30 cellular contexts compared by ENCODE assay signal in genomic region chr1:209707308-209707707, GRCh38. TPM values are rescaled to one million over a fixed set of nuclear protein-coding genes. Genes with fewer than 3 reads are reported as not detected.
A peak's percentile ranks its signal among the peaks of the same experiment; 100 is the strongest.
DNase-seq lines count a peak whose midpoint lies in the region; ATAC-seq, FAIRE-seq and TF ChIP-seq lines count a peak whose summit lies in the region.
"Had no signal": no experiment of that assay in that cellular context is flagged by ENCODE, and none has a peak within 500 bp of the region (broad histone marks: within the 10 kb centered on the region; RNA-seq: fewer than 3 reads in every experiment).

No MANE protein-coding gene starts in this region.

- no TSS peak for BruUV-seq in IMR-90 (replicated peaks; lab: Mats Ljungman, UMichigan)

- H3K4me1 Mint-ChIP-seq in activated naive CD8-positive, alpha-beta T cell treated with anti-CD3 and anti-CD28 coated beads, Interleukin-2, amount 50 U/mL, for 24 hours: peaks cover 76% of the 10 kb centered on the region
- H3K4me1 Mint-ChIP-seq in activated naive CD8-positive, alpha-beta T cell treated with anti-CD3 and anti-CD28 coated beads for 36 hours: peaks cover 37% of the 10 kb centered on the region

- H3K4me3 ChIP-seq in IMR-90 (ENCODE audit: insufficient read depth, low read depth, low read length) (no peak overlapping the region), keratinocyte (ENCODE audit: control insufficient read depth in 2 of 3, extremely low read depth in 1 of 3, insufficient read depth in 2 of 3, low read depth in 1 of 3, low read length in 3 of 3) (no peak overlapping the region)
- H3K4me3 ChIP-seq: BLaER1, SJSA1, testis had no signal

- H2AFZ ChIP-seq in IMR-90 (replicated peaks; ENCODE audit: low read length, poor library complexity) (no peak overlapping the region), keratinocyte (ENCODE audit: control insufficient read depth, low read length) (no peak overlapping the region)

- no peak overlapping the region for H2BK20ac ChIP-seq in IMR-90 (ENCODE audit: low read depth, low read length)

- H3K27me3 Mint-ChIP-seq in activated naive CD8-positive, alpha-beta T cell treated with anti-CD3 and anti-CD28 coated beads, Interleukin-2, amount 50 U/mL, for 24 hours: no peaks in the 10 kb centered on the region
- H3K27me3 Mint-ChIP-seq in activated naive CD8-positive, alpha-beta T cell treated with anti-CD3 and anti-CD28 coated beads for 36 hours: peaks cover 4% of the 10 kb centered on the region

- no peaks in the 10 kb centered on the region for H3K36me3 Mint-ChIP-seq in activated naive CD8-positive, alpha-beta T cell treated with anti-CD3 and anti-CD28 coated beads, Interleukin-2, amount 50 U/mL, for 24 hours (ENCODE audit: low read depth)
- H3K36me3 Mint-ChIP-seq in activated naive CD8-positive, alpha-beta T cell treated with anti-CD3 and anti-CD28 coated beads for 36 hours: peaks cover 3% of the 10 kb centered on the region

- no peak overlapping the region for H4K5ac ChIP-seq in IMR-90 (ENCODE audit: low read depth, low read length)

- H3K36me3 ChIP-seq in IMR-90 (ENCODE audit: control insufficient read depth, insufficient read depth, low read length): no peaks in the 10 kb centered on the region
- H3K36me3 ChIP-seq in keratinocyte (ENCODE audit: control insufficient read depth in 2 of 2, extremely low read depth in 1 of 2, insufficient read depth in 2 of 2, low read length in 2 of 2): no peaks in the 10 kb centered on the region
- H3K36me3 ChIP-seq: BLaER1, SJSA1 had no signal

- no peak overlapping the region for H3K14ac ChIP-seq in IMR-90 (replicated peaks; ENCODE audit: low read depth, low read length)

- H2AK5ac ChIP-seq in IMR-90 (ENCODE audit: low read depth, low read length): no peak overlapping the region

- no peak overlapping the region for H4K8ac ChIP-seq in IMR-90 (ENCODE audit: low read depth in 2 of 2, low read length in 2 of 2)

- WGBS in IMR-90 (ENCODE audit: extremely low coverage in 2 of 2, insufficient read length in 1 of 2), 2 experiments: no CpG with 5 or more reads among the region's 1 CpG

- no peak overlapping the region for H2BK120ac ChIP-seq in IMR-90 (ENCODE audit: low read depth, low read length)

- H3K27ac Mint-ChIP-seq in activated naive CD8-positive, alpha-beta T cell treated with anti-CD3 and anti-CD28 coated beads, Interleukin-2, amount 50 U/mL, for 24 hours: peak overlapping the region; percentile 13
- H3K27ac Mint-ChIP-seq in activated naive CD8-positive, alpha-beta T cell treated with anti-CD3 and anti-CD28 coated beads for 36 hours: no peak overlapping the region
- H3K27ac Mint-ChIP-seq: activated B cell treated with CpG ODN at 0.5 μM for 24 hours; activated CD8-positive, alpha-beta T cell treated with anti-CD3 and anti-CD28 coated beads, Interleukin-2, amount 10 ng/mL, durations not matched to agents 7 days and 5 days; nephron progenitor cell; T-cell had no signal

- no peaks in the 10 kb centered on the region for H4K20me1 ChIP-seq in IMR-90 (ENCODE audit: insufficient read depth, low read length)
- no peaks in the 10 kb centered on the region for H4K20me1 ChIP-seq in keratinocyte (ENCODE audit: control insufficient read depth, extremely low read depth, insufficient read depth, low read length)
- H4K20me1 ChIP-seq: BLaER1 had no signal

- no peak overlapping the region for H3K23ac ChIP-seq in IMR-90 (ENCODE audit: low read depth, low read length)

- no peak for ATAC-seq in activated naive CD8-positive, alpha-beta T cell treated with anti-CD3 and anti-CD28 coated beads, Interleukin-2, amount 50 U/mL, for 24 hours
- no peak for ATAC-seq in IMR-90 (ENCODE audit: low read depth)
- ATAC-seq in GM18907 (IDR thresholded peaks at IDR 0.05; ENCODE audit: unreplicated experiment): no peak
- no peak for ATAC-seq in GM19395 (IDR thresholded peaks at IDR 0.05; ENCODE audit: unreplicated experiment)
- ATAC-seq: activated CD8-positive, alpha-beta T cell treated with anti-CD3 and anti-CD28 coated beads, Interleukin-2, amount 10 ng/mL, durations not matched to agents 7 days and 5 days; T-cell had no signal

- H3K56ac ChIP-seq in IMR-90 (ENCODE audit: extremely low read depth, insufficient read depth, low read length): no peak overlapping the region

- H3K4me3 Mint-ChIP-seq in activated naive CD8-positive, alpha-beta T cell treated with anti-CD3 and anti-CD28 coated beads, Interleukin-2, amount 50 U/mL, for 24 hours: no peak overlapping the region
- no peak overlapping the region for H3K4me3 Mint-ChIP-seq in activated naive CD8-positive, alpha-beta T cell treated with anti-CD3 and anti-CD28 coated beads for 36 hours
- H3K4me3 Mint-ChIP-seq: activated B cell treated with CpG ODN at 0.5 μM for 24 hours; activated CD8-positive, alpha-beta T cell treated with anti-CD3 and anti-CD28 coated beads, Interleukin-2, amount 10 ng/mL, durations not matched to agents 7 days and 5 days; nephron progenitor cell; T-cell had no signal

- H2BK5ac ChIP-seq in IMR-90 (ENCODE audit: low read depth, low read length, poor library complexity, severe bottlenecking): no peak overlapping the region

- intact Hi-C loops in IMR-90 (cut with micrococcal nuclease): loop anchor here (2.0 kb wide), 1 partner anchor 31 kb away; no protein-coding TSS in a partner anchor

- H4K91ac ChIP-seq in IMR-90 (ENCODE audit: insufficient read depth, low read depth, low read length): no peak overlapping the region

- no peaks in the 10 kb centered on the region for H3K9me3 ChIP-seq in IMR-90 (ENCODE audit: control insufficient read depth, insufficient read depth, low read length)
- no peaks in the 10 kb centered on the region for H3K9me3 ChIP-seq in keratinocyte (ENCODE audit: control insufficient read depth, low read depth, low read length)
- H3K9me3 ChIP-seq: BLaER1, SJSA1, testis had no signal

- no peak overlapping the region for H3K27ac ChIP-seq in IMR-90 (ENCODE audit: insufficient read depth, low read length)
- H3K27ac ChIP-seq in keratinocyte (ENCODE audit: control insufficient read depth, insufficient read depth, low read length): no peak overlapping the region
- H3K27ac ChIP-seq: BLaER1, HL-60, SJSA1, testis had no signal

- no peak for DNase-seq in activated naive CD8-positive, alpha-beta T cell treated with anti-CD3 and anti-CD28 coated beads, Interleukin-2, amount 50 U/mL, for 24 hours
- DNase-seq in activated naive CD8-positive, alpha-beta T cell treated with anti-CD3 and anti-CD28 coated beads for 36 hours: no peak
- peak; percentile 29 for DNase-seq in IMR-90
- peak; percentile 54 for DNase-seq in amniotic epithelial cell (ENCODE audit: low read depth)
- peak; percentile 17 for DNase-seq in keratinocyte (ENCODE audit: low read depth, low spot score)
- DNase-seq in stimulated activated CD4-positive, alpha-beta T cell treated with anti-CD3 and anti-CD28 coated beads, Interleukin-4, amount 100 ng/mL, for 1 hour: no peak
- DNase-seq: activated B cell treated with CpG ODN at 0.5 μM for 24 hours; activated CD8-positive, alpha-beta T cell treated with anti-CD3 and anti-CD28 coated beads, Interleukin-2, amount 10 ng/mL, durations not matched to agents 7 days and 5 days; effector CD8-positive, alpha-beta T cell; erythroblast; glutamatergic neuron; Kasumi-1; mesenchymal stem cell; MV-4-11; NCI-H1694; NCI-H446 treated with DMSO at 0.1 percent for 48 hours; NCI-H82; nephron progenitor cell; stimulated activated naive CD4-positive, alpha-beta T cell; T-cell; testis had no signal

- TF ChIP-seq CTCF in IMR-90 (conservative IDR thresholded peaks at IDR 0.05; ENCODE audit: low read depth, low read length): no peak
- TF ChIP-seq CTCF in keratinocyte (optimal IDR thresholded peaks at IDR 0.05 in 1 of 3, IDR thresholded peaks at IDR 0.05 in 1 of 3, conservative IDR thresholded peaks at IDR 0.05 in 1 of 3; ENCODE audit: extremely low read depth in 1 of 3, insufficient read depth in 2 of 3, low read length in 3 of 3): no peak

- TF ChIP-seq RAD21 in IMR-90 (IDR thresholded peaks at IDR 0.05; ENCODE audit: low read length): no peak

- no peaks in the 10 kb centered on the region for H3K9me3 Mint-ChIP-seq in activated naive CD8-positive, alpha-beta T cell treated with anti-CD3 and anti-CD28 coated beads, Interleukin-2, amount 50 U/mL, for 24 hours
- no peaks in the 10 kb centered on the region for H3K9me3 Mint-ChIP-seq in activated naive CD8-positive, alpha-beta T cell treated with anti-CD3 and anti-CD28 coated beads for 36 hours
- H3K9me3 Mint-ChIP-seq: activated B cell treated with CpG ODN at 0.5 μM for 24 hours, nephron progenitor cell, T-cell had no signal

- CTCF ChIA-PET in IMR-90 (lab: Yijun Ruan, JAX): no interaction called here

- dilution Hi-C loops in IMR-90 (cut with HindIII; ENCODE audit: low sequenced_read_pairs, unreplicated experiment): no loop called here
- dilution Hi-C loops in keratinocyte (cut with MboI; ENCODE audit: extremely low pct_ligation_motif_present, low sequenced_read_pairs): no loop called here

- in situ Hi-C loops in IMR-90 (cut with MboI; ENCODE audit: low sequenced_read_pairs): no loop called here

- H2BK15ac ChIP-seq in IMR-90 (ENCODE audit: low read depth, low read length): no peak overlapping the region

- no peaks in the 10 kb centered on the region for H3K79me2 ChIP-seq in keratinocyte (ENCODE audit: control insufficient read depth, insufficient read depth, low read length)

- H3K27me3 ChIP-seq in IMR-90 (ENCODE audit: control insufficient read depth, insufficient read depth, low read length) (no peaks in the 10 kb centered on the region), keratinocyte (ENCODE audit: control insufficient read depth, extremely low read depth, insufficient read depth, low read length) (no peaks in the 10 kb centered on the region)
- H3K27me3 ChIP-seq: BLaER1, testis had no signal

- H2AK9ac ChIP-seq in IMR-90 (replicated peaks; ENCODE audit: low read depth, low read length, poor library complexity): no peak overlapping the region

- no peak for TF ChIP-seq POLR2A in IMR-90 (IDR thresholded peaks at IDR 0.05; ENCODE audit: low read depth, low read length)

- POLR2A ChIA-PET in IMR-90 (lab: Charles Lee; ENCODE audit: unreplicated experiment): no interaction called here

- H3K4me2 ChIP-seq in IMR-90 (ENCODE audit: low read depth, low read length) (peak overlapping the region; percentile 27; the same call in 1 of the 2 replicates), keratinocyte (ENCODE audit: control insufficient read depth, extremely low read depth, insufficient read depth, low read depth, low read length) (peak overlapping the region; percentile 39)
- H3K4me2 ChIP-seq: BLaER1 had no signal

- FAIRE-seq in keratinocyte (lab: Jason Lieb, UNC): peak; percentile 69
- FAIRE-seq: colon, GM12891 had no signal

- no peaks in the 10 kb centered on the region for H3K79me1 ChIP-seq in IMR-90 (ENCODE audit: low read depth in 1 of 2, low read length in 2 of 2)

- H3K9me1 ChIP-seq in IMR-90 (ENCODE audit: insufficient read depth, low read length) (no peaks in the 10 kb centered on the region), keratinocyte (ENCODE audit: control insufficient read depth, extremely low read depth, insufficient read depth, low read length) (no peaks in the 10 kb centered on the region)

- H3K9ac ChIP-seq in IMR-90 (ENCODE audit: low read depth, low read length): no peak overlapping the region
- no peak overlapping the region for H3K9ac ChIP-seq in keratinocyte (ENCODE audit: control insufficient read depth, extremely low read depth, insufficient read depth, low read length)
- H3K9ac ChIP-seq: BLaER1 had no signal

- no peak overlapping the region for H3K4ac ChIP-seq in IMR-90 (ENCODE audit: low read depth, low read length)

- no peak overlapping the region; the same call in 1 of the 2 replicates for H3K18ac ChIP-seq in IMR-90 (ENCODE audit: low read depth, low read length)

- H3K4me1 ChIP-seq in IMR-90 (ENCODE audit: control insufficient read depth, insufficient read depth, low read length): no peaks in the 10 kb centered on the region
- H3K4me1 ChIP-seq in keratinocyte (ENCODE audit: control insufficient read depth, extremely low read depth, insufficient read depth, low read length): peaks cover 24% of the 10 kb centered on the region
- H3K4me1 ChIP-seq: BLaER1 had no signal

RNA-seq across cellular contexts. Expression of gene HSD11B1, which starts 2.7 kb away (rescaled TPM):
- total RNA-seq in activated naive CD8-positive, alpha-beta T cell treated with anti-CD3 and anti-CD28 coated beads for 36 hours: under 1 TPM in 1 of 2 experiments, not detected in 1; 0.36 TPM
- 0.28 and 0.72 TPM in 2 replicates for total RNA-seq in IMR-90 (2012; rRNA removed)
- polyA plus RNA-seq in IMR-90 (2012; rRNA removed) (0.30 and 0.41 TPM in 2 replicates), keratinocyte (2.7 to 7.4 TPM (median 3.4 TPM) in 3 replicates)
- polyA plus RNA-seq in IMR-90 (2012; cell fraction: cytosol; rRNA removed): 0.34 and 0.35 TPM in 2 replicates
- polyA plus RNA-seq in IMR-90 (2012; cell fraction: nucleus; rRNA removed; ENCODE audit: low replicate concordance): 0.09 and 0.19 TPM in 2 replicates
- polyA plus RNA-seq in keratinocyte (2011; ENCODE audit: low read depth): 1.0 TPM
- polyA plus RNA-seq in keratinocyte (2011; cell fraction: cytosol; rRNA removed): 1.3 and 1.9 TPM in 2 replicates
- polyA plus RNA-seq in keratinocyte (2011; cell fraction: nucleus; rRNA removed): 3.9 and 4.0 TPM in 2 replicates
- 1.4 and 5.4 TPM in 2 replicates for polyA plus RNA-seq in keratinocyte (2012; ENCODE audit: low replicate concordance)
- 0.22 to 1.7 TPM in 2 of 3 replicates, not detected in the other for polyA minus RNA-seq in keratinocyte
- polyA minus RNA-seq in keratinocyte (2011; cell fraction: cytosol; rRNA and poly(A)+ RNA removed): not detected
- polyA minus RNA-seq in keratinocyte (2011; cell fraction: nucleus; rRNA and poly(A)+ RNA removed): 0.84 and 3.9 TPM in 2 replicates
- total RNA-seq: activated B cell treated with CpG ODN at 0.5 μM for 24 hours; activated CD8-positive, alpha-beta T cell treated with anti-CD3 and anti-CD28 coated beads, Interleukin-2, amount 10 ng/mL, durations not matched to agents 7 days and 5 days; skeletal muscle tissue had no signal

RNA-seq across cellular contexts. Expression of gene G0S2, which starts 32.1 kb away (rescaled TPM):
- total RNA-seq in activated naive CD8-positive, alpha-beta T cell treated with anti-CD3 and anti-CD28 coated beads for 36 hours: 10 to 100 TPM; 11.4 to 13.1 TPM
- 0.36 and 1.9 TPM in 2 replicates for total RNA-seq in IMR-90 (2012; rRNA removed)
- 0.36 and 0.53 TPM in 2 replicates for polyA plus RNA-seq in IMR-90 (2012; rRNA removed)
- polyA plus RNA-seq in IMR-90 (2012; cell fraction: cytosol; rRNA removed): 0.82 and 0.94 TPM in 2 replicates
- 0.14 and 0.33 TPM in 2 replicates for polyA plus RNA-seq in IMR-90 (2012; cell fraction: nucleus; rRNA removed; ENCODE audit: low replicate concordance)
- 31.1 to 60.5 TPM (median 46.2 TPM) in 3 replicates for polyA plus RNA-seq in keratinocyte
- polyA plus RNA-seq in keratinocyte (2011; ENCODE audit: low read depth): 2.0 TPM
- 45.2 and 67.2 TPM in 2 replicates for polyA plus RNA-seq in keratinocyte (2011; cell fraction: cytosol; rRNA removed)
- 31.3 and 33.3 TPM in 2 replicates for polyA plus RNA-seq in keratinocyte (2011; cell fraction: nucleus; rRNA removed)
- polyA plus RNA-seq in keratinocyte (2012; ENCODE audit: low replicate concordance): 3.9 and 107 TPM in 2 replicates
- polyA minus RNA-seq in keratinocyte: 10.4 to 24.7 TPM (median 10.7 TPM) in 3 replicates
- 65.2 TPM for polyA minus RNA-seq in keratinocyte (2011; cell fraction: cytosol; rRNA and poly(A)+ RNA removed)
- polyA minus RNA-seq in keratinocyte (2011; cell fraction: nucleus; rRNA and poly(A)+ RNA removed): 10.7 and 14.3 TPM in 2 replicates
- total RNA-seq: activated CD8-positive, alpha-beta T cell treated with anti-CD3 and anti-CD28 coated beads, Interleukin-2, amount 10 ng/mL, durations not matched to agents 7 days and 5 days; SJSA1 had no signal

RNA-seq across cellular contexts. Expression of gene TRAF3IP3, which starts 48.5 kb away (rescaled TPM):
- 100 to 1,000 TPM; 194 to 204 TPM for total RNA-seq in activated naive CD8-positive, alpha-beta T cell treated with anti-CD3 and anti-CD28 coated beads for 36 hours
- 0.18 TPM in 1 of 2 replicates, not detected in the other for total RNA-seq in IMR-90 (2012; rRNA removed)
- polyA plus RNA-seq in IMR-90 (2012; rRNA removed) (0.06 and 0.12 TPM in 2 replicates), keratinocyte (0.08 to 0.16 TPM in 2 of 3 replicates, not detected in the other)
- 0.06 TPM in 1 of 2 replicates, not detected in the other for polyA plus RNA-seq in IMR-90 (2012; cell fraction: cytosol; rRNA removed)
- polyA plus RNA-seq in IMR-90 (2012; cell fraction: nucleus; rRNA removed; ENCODE audit: low replicate concordance): 0.03 TPM in 1 of 2 replicates, not detected in the other
- not detected for polyA plus RNA-seq in keratinocyte (2011; ENCODE audit: low read depth)
- not detected in 2 replicates for polyA plus RNA-seq in keratinocyte (2011; cell fraction: cytosol; rRNA removed)
- polyA plus RNA-seq in keratinocyte (2011; cell fraction: nucleus; rRNA removed): 0.05 and 0.10 TPM in 2 replicates
- polyA plus RNA-seq in keratinocyte (2012; ENCODE audit: low replicate concordance): 3.2 and 4.7 TPM in 2 replicates
- polyA minus RNA-seq in keratinocyte: 0.19 TPM in 1 of 3 replicates, not detected in the others
- not detected for polyA minus RNA-seq in keratinocyte (2011; cell fraction: cytosol; rRNA and poly(A)+ RNA removed)
- 2.0 and 2.9 TPM in 2 replicates for polyA minus RNA-seq in keratinocyte (2011; cell fraction: nucleus; rRNA and poly(A)+ RNA removed)
- total RNA-seq: osteoblast, SJSA1 had no signal

RNA-seq across cellular contexts. Expression of gene LAMB3, which starts 55.1 kb away (rescaled TPM):
- under 1 TPM; 0.88 to 0.89 TPM for total RNA-seq in activated naive CD8-positive, alpha-beta T cell treated with anti-CD3 and anti-CD28 coated beads for 36 hours
- 0.72 and 1.1 TPM in 2 replicates for total RNA-seq in IMR-90 (2012; rRNA removed)
- polyA plus RNA-seq in IMR-90 (2012; rRNA removed): 1.6 and 2.1 TPM in 2 replicates
- 0.83 and 2.0 TPM in 2 replicates for polyA plus RNA-seq in IMR-90 (2012; cell fraction: cytosol; rRNA removed)
- 1.1 and 1.8 TPM in 2 replicates for polyA plus RNA-seq in IMR-90 (2012; cell fraction: nucleus; rRNA removed; ENCODE audit: low replicate concordance)
- 659 to 1,206 TPM (median 953 TPM) in 3 replicates for polyA plus RNA-seq in keratinocyte
- 649 TPM for polyA plus RNA-seq in keratinocyte (2011; ENCODE audit: low read depth)
- polyA plus RNA-seq in keratinocyte (2011; cell fraction: cytosol; rRNA removed): 240 and 422 TPM in 2 replicates
- 2,965 and 3,376 TPM in 2 replicates for polyA plus RNA-seq in keratinocyte (2011; cell fraction: nucleus; rRNA removed)
- polyA plus RNA-seq in keratinocyte (2012; ENCODE audit: low replicate concordance): 638 and 1,913 TPM in 2 replicates
- polyA minus RNA-seq in keratinocyte: 1,171 to 2,790 TPM (median 1,215 TPM) in 3 replicates
- polyA minus RNA-seq in keratinocyte (2011; cell fraction: cytosol; rRNA and poly(A)+ RNA removed): 1,139 TPM
- 3,983 and 4,160 TPM in 2 replicates for polyA minus RNA-seq in keratinocyte (2011; cell fraction: nucleus; rRNA and poly(A)+ RNA removed)

Comparison
In these comparisons a context has a peak if more than half of its experiments do, and no peak if none do; other contexts are left out.
1. DNase-seq: peak in IMR-90 (single experiment), amniotic epithelial cell (single experiment) and keratinocyte (single experiment); none in activated naive CD8-positive, alpha-beta T cell treated with anti-CD3 and anti-CD28 coated beads, Interleukin-2, amount 50 U/mL, for 24 hours (single experiment), activated naive CD8-positive, alpha-beta T cell treated with anti-CD3 and anti-CD28 coated beads for 36 hours (single experiment) and stimulated activated CD4-positive, alpha-beta T cell treated with anti-CD3 and anti-CD28 coated beads, Interleukin-4, amount 100 ng/mL, for 1 hour (single experiment).
2. RNA of gene TRAF3IP3, which starts 48.5 kb away (total RNA-seq): 194 to 204 TPM in activated naive CD8-positive, alpha-beta T cell treated with anti-CD3 and anti-CD28 coated beads for 36 hours; 0.18 TPM in IMR-90; every median in the first group is over 100 times any median in the second.